In the genomic region with DNA sequence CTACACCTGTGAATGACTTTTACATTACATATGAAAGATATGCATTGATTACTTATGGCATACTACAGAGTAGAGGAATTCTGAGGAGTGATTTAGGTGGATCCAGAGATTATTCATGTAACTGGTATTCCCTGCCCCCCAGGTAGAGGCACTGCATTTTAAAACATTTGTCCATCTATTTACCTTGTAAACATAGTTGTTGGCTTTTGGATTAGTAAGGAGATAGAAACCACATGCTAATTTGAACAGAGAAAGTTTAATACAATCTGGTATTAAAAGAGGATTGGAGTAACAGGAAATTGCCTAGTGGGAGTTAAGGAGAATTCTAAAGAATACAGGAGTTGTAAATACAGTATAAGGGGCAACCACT, we compare ENCODE assay signal across 14 cellular contexts. TPM values are rescaled to one million over a fixed set of nuclear protein-coding genes. Genes with fewer than 3 reads are reported as not detected.
DNase-seq lines count a peak whose midpoint lies in the region; ATAC-seq and TF ChIP-seq lines count a peak whose summit lies in the region.
"Had no signal": no experiment of that assay in that cellular context is flagged by ENCODE, and none has a peak within 500 bp of the region (broad histone marks: within the 10 kb centered on the region; RNA-seq: fewer than 3 reads in every experiment).

No MANE protein-coding gene starts in this region.

- peaks cover 11 to 18% (median 14%) of the 10 kb centered on the region in 3 donors for H3K4me1 Mint-ChIP-seq in CD8-positive, alpha-beta memory T cell
- H3K4me1 Mint-ChIP-seq in activated T-helper 2 cell treated with anti-CD3 and anti-CD28 coated beads, Interferon-gamma antibody, Interleukin-2, Interleukin-4, amounts not matched to agents 10 μg/mL and 5 μg/mL and 100 μg/mL, durations not matched to agents 14 hours and 24 hours and 36 hours (ENCODE audit: low read depth) = peaks cover 30% of the 10 kb centered on the region

- H3K18ac ChIP-seq in mesendoderm (ENCODE audit: low read length) = no peak overlapping the region

- no peaks in the 10 kb centered on the region for H3K4me1 ChIP-seq in CD8-positive, alpha-beta memory T cell (ENCODE audit: insufficient read depth, low read length)
- peaks cover 3% of the 10 kb centered on the region for H3K4me1 ChIP-seq in mesendoderm (ENCODE audit: control insufficient read depth, low read depth, low read length)

- TF ChIP-seq CTCF in 22Rv1 (IDR thresholded peaks at IDR 0.05) = no peak

- H3K27ac ChIP-seq in 22Rv1 (peak overlapping the region; percentile 87), mesendoderm (ENCODE audit: low read depth, low read length) (no peak overlapping the region)
- peak overlapping the region; percentile 21 for H3K27ac ChIP-seq in CD8-positive, alpha-beta memory T cell (ENCODE audit: low read depth, low read length)

- H3K79me2 ChIP-seq in mesendoderm (ENCODE audit: control insufficient read depth, insufficient read depth, low read length) = peaks cover 12% of the 10 kb centered on the region

- no peaks in the 10 kb centered on the region for H3K27me3 Mint-ChIP-seq in CD8-positive, alpha-beta memory T cell
- no peaks in the 10 kb centered on the region for H3K27me3 Mint-ChIP-seq in activated T-helper 2 cell treated with anti-CD3 and anti-CD28 coated beads, Interferon-gamma antibody, Interleukin-2, Interleukin-4, amounts not matched to agents 10 μg/mL and 5 μg/mL and 100 μg/mL, durations not matched to agents 14 hours and 24 hours and 36 hours (ENCODE audit: low read depth)

- no peak overlapping the region for H2BK5ac ChIP-seq in mesendoderm (ENCODE audit: low read length)

- no peak overlapping the region for H2BK120ac ChIP-seq in mesendoderm (ENCODE audit: low read depth, low read length)

- H3K27me3 ChIP-seq in CD8-positive, alpha-beta memory T cell (ENCODE audit: insufficient read depth, low read length, poor library complexity, severe bottlenecking) = no peaks in the 10 kb centered on the region
- H3K27me3 ChIP-seq in mesendoderm (ENCODE audit: insufficient read depth, low read length, poor library complexity) = no peaks in the 10 kb centered on the region

- DNase-seq in CD8-positive, alpha-beta memory T cell = no peak
- no peak for DNase-seq in activated T-helper 2 cell treated with anti-CD3 and anti-CD28 coated beads, Interferon-gamma antibody, Interleukin-2, Interleukin-4, amounts not matched to agents 10 μg/mL and 5 μg/mL and 100 μg/mL, durations not matched to agents 14 hours and 24 hours and 36 hours (ENCODE audit: low spot score)
- DNase-seq in mesendoderm (no peak), NOMO-1 treated with dmso at 0.1 percent for 144 hours (lab: John Stamatoyannopoulos, UW; ENCODE audit: unreplicated experiment) (no peak)
- DNase-seq: ACHN, IMR-90, Kasumi-1, NCI-H1417, NCI-H2029, NCI-H2171 treated with DMSO at 0.1 percent for 48 hours, NCI-H510A treated with DMSO at 0.1 percent for 48 hours had no signal

- H4K8ac ChIP-seq in mesendoderm (ENCODE audit: low read depth, low read length) = no peak overlapping the region

- H3K4me3 Mint-ChIP-seq in CD8-positive, alpha-beta memory T cell = no peak overlapping the region
- no peak overlapping the region for H3K4me3 Mint-ChIP-seq in activated T-helper 2 cell treated with anti-CD3 and anti-CD28 coated beads, Interferon-gamma antibody, Interleukin-2, Interleukin-4, amounts not matched to agents 10 μg/mL and 5 μg/mL and 100 μg/mL, durations not matched to agents 14 hours and 24 hours and 36 hours (ENCODE audit: low read depth)

- no peak overlapping the region for H3K23ac ChIP-seq in mesendoderm (ENCODE audit: low read length)

- peaks cover 0 to 6% (median 1%) of the 10 kb centered on the region in 5 donors for H3K9me3 Mint-ChIP-seq in CD8-positive, alpha-beta memory T cell
- peaks cover 27% of the 10 kb centered on the region for H3K9me3 Mint-ChIP-seq in activated T-helper 2 cell treated with anti-CD3 and anti-CD28 coated beads, Interferon-gamma antibody, Interleukin-2, Interleukin-4, amounts not matched to agents 10 μg/mL and 5 μg/mL and 100 μg/mL, durations not matched to agents 14 hours and 24 hours and 36 hours

- H4K5ac ChIP-seq in mesendoderm (ENCODE audit: low read length) = no peak overlapping the region

- CTCF ChIA-PET in CD8-positive, alpha-beta memory T cell (lab: Charles Lee) = no interaction called here

- peaks cover 0 to 17% (median 16%) of the 10 kb centered on the region in 3 donors for H3K36me3 Mint-ChIP-seq in CD8-positive, alpha-beta memory T cell
- H3K36me3 Mint-ChIP-seq in activated T-helper 2 cell treated with anti-CD3 and anti-CD28 coated beads, Interferon-gamma antibody, Interleukin-2, Interleukin-4, amounts not matched to agents 10 μg/mL and 5 μg/mL and 100 μg/mL, durations not matched to agents 14 hours and 24 hours and 36 hours (ENCODE audit: low read depth) = peaks cover 74% of the 10 kb centered on the region

- no peak overlapping the region for H2BK15ac ChIP-seq in mesendoderm (replicated peaks; ENCODE audit: low read depth)

- no peak overlapping the region for H3K4me2 ChIP-seq in mesendoderm (ENCODE audit: low read length)

- H3K79me1 ChIP-seq in mesendoderm (ENCODE audit: low read length) = peaks cover 2% of the 10 kb centered on the region

- H3K4ac ChIP-seq in mesendoderm (ENCODE audit: low read depth, low read length) = peak overlapping the region; percentile 2

- no peaks in the 10 kb centered on the region for H3K36me3 ChIP-seq in CD8-positive, alpha-beta memory T cell (ENCODE audit: insufficient read depth, low read length)
- no peaks in the 10 kb centered on the region for H3K36me3 ChIP-seq in mesendoderm (ENCODE audit: control insufficient read depth, insufficient read depth, low read length)

- POLR2A ChIA-PET in CD8-positive, alpha-beta memory T cell (lab: Charles Lee) = no interaction called here

- no peak overlapping the region for H2AK5ac ChIP-seq in mesendoderm (ENCODE audit: low read length)

- H3K27ac Mint-ChIP-seq in CD8-positive, alpha-beta memory T cell = peak overlapping the region in 7 of 8 donors; percentile 7 to 95 (median 80)
- H3K27ac Mint-ChIP-seq in activated T-helper 2 cell treated with anti-CD3 and anti-CD28 coated beads, Interferon-gamma antibody, Interleukin-2, Interleukin-4, amounts not matched to agents 10 μg/mL and 5 μg/mL and 100 μg/mL, durations not matched to agents 14 hours and 24 hours and 36 hours = peak overlapping the region; percentile 64

- H3K9me3 ChIP-seq in CD8-positive, alpha-beta memory T cell (ENCODE audit: low read length) = no peaks in the 10 kb centered on the region

- H3K56ac ChIP-seq in mesendoderm (ENCODE audit: low read length) = no peak overlapping the region

- no peak for ATAC-seq in HG03442 (IDR thresholded peaks at IDR 0.05; ENCODE audit: unreplicated experiment)
- ATAC-seq in HG02623 (IDR thresholded peaks at IDR 0.05; ENCODE audit: unreplicated experiment) = no peak

- intact Hi-C loops in activated T-helper 2 cell treated with anti-CD3 and anti-CD28 coated beads, Interferon-gamma antibody, Interleukin-2, Interleukin-4, amounts not matched to agents 10 μg/mL and 5 μg/mL and 100 μg/mL, durations not matched to agents 14 hours and 24 hours and 36 hours (cut with micrococcal nuclease) = loop anchor here (5.0 kb wide), 1 partner anchor 99 kb away; no protein-coding TSS in a partner anchor

- H3K4me3 ChIP-seq in CD8-positive, alpha-beta memory T cell (ENCODE audit: low read length) = no peak overlapping the region
- H3K4me3 ChIP-seq in mesendoderm (ENCODE audit: low read length) = no peak overlapping the region

- no peak overlapping the region for H3K9ac ChIP-seq in mesendoderm (ENCODE audit: low read length)

RNA-seq across cellular contexts. Expression of a gene that starts 15.9 kb away (rescaled TPM):
- total RNA-seq in CD8-positive, alpha-beta memory T cell = 1 to 10 TPM; 3.0 to 3.2 TPM
- polyA plus RNA-seq in CD8-positive, alpha-beta memory T cell = 2.2 TPM
- total RNA-seq in activated T-helper 2 cell treated with anti-CD3 and anti-CD28 coated beads, Interferon-gamma antibody, Interleukin-2, Interleukin-4, amounts not matched to agents 10 μg/mL and 5 μg/mL and 100 μg/mL, durations not matched to agents 14 hours and 24 hours and 36 hours = 21.3 and 21.6 TPM in 2 replicates
- polyA plus RNA-seq in mesendoderm (2013, experiment 1 of 2) = 5.9 TPM
- polyA plus RNA-seq in mesendoderm (2013, experiment 2 of 2) = 5.7 TPM
